ENCODE assay signal across 9 cellular contexts in the genomic region with DNA sequence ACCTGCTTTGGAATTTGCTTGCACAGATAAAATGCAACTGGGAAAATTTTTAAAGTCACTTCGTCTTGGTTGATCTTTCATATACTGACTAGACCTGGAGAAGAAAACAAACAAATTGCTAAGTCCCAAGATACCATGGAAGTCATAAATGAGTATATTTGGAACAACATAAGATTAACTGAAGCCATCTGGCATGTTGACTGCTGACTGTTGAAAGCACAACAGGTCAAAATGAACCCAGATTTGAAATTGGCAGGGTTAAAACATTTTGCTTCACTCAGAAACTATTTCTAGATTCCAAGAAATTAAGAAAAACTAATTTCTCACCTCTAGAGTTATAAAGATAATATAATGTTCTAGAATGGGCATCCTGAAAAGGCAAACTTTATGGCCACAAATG.
"Had no signal": no experiment of that assay in that cellular context is flagged by ENCODE, and none has a peak within 500 bp of the region (broad histone marks: within the 10 kb centered on the region; RNA-seq: fewer than 3 reads in every experiment).

No MANE protein-coding gene starts in this region.

- FAIRE-seq: H1, H54, HTR-8/SVneo, K562 had no signal

- DNase-seq: H9, HCEC 1CT, IMR-90, KG1 had no signal

- ATAC-seq: GM23338, K562 had no signal
